Comparison of ENCODE assay signal across 9 cellular contexts in the genomic region with DNA sequence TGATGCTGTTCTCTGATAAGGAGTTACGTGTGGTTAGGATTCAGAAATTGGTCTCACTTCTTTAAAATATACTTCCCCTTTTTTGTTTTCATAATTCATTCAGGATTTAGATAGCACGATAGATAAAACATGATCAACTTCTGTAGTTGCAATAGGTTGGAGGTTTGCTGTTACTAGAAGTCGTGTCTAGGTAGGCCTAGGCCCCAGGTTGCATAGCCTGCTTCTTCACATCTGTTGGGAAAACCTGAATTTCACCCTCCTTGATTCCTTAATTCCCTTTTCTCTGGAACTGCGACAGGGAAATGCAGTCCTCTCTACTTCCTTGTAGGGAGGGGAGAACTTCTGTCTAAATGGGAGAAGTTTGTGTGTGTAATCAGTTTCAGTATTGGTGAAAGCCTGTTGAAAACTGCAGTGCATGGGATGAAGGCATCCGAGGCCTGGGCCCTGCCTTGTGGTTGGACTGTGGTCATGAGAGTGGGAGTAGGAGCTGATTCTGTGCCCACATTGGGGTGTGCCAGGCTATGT. TPM values are rescaled to one million over a fixed set of nuclear protein-coding genes. Genes with fewer than 3 reads are reported as not detected.
A peak's percentile ranks its signal among the peaks of the same experiment; 100 is the strongest.
DNase-seq lines count a peak whose midpoint lies in the region; ATAC-seq and TF ChIP-seq lines count a peak whose summit lies in the region.
"Had no signal": no experiment of that assay in that cellular context is flagged by ENCODE, and none has a peak within 500 bp of the region (broad histone marks: within the 10 kb centered on the region; RNA-seq: fewer than 3 reads in every experiment).

No MANE protein-coding gene starts in this region.

- no peaks in the 10 kb centered on the region for H3K79me1 ChIP-seq in neuronal stem cell (ENCODE audit: low read depth, low read length)

- H2AK5ac ChIP-seq in neuronal stem cell (ENCODE audit: low read depth, low read length) = no peak overlapping the region

- no peaks in the 10 kb centered on the region for H3K27me3 Mint-ChIP-seq in activated CD8-positive, alpha-beta T cell treated with anti-CD3 and anti-CD28 coated beads for 36 hours

- H3K4me1 Mint-ChIP-seq in activated CD8-positive, alpha-beta T cell treated with anti-CD3 and anti-CD28 coated beads for 36 hours (ENCODE audit: low read depth) = peaks cover 46% of the 10 kb centered on the region

- H3K27me3 ChIP-seq in A673 (replicated peaks; ENCODE audit: insufficient read depth, low read depth, low read length, poor library complexity) (no peaks in the 10 kb centered on the region), neuronal stem cell (ENCODE audit: control insufficient read depth in 3 of 3, insufficient read depth in 3 of 3, low read depth in 1 of 3, low read length in 3 of 3) (no peaks in the 10 kb centered on the region)

- H3K4me2 ChIP-seq in neuronal stem cell (ENCODE audit: insufficient read depth, low read length, poor library complexity, severe bottlenecking) = no peak overlapping the region

- H3K27ac ChIP-seq in A673 (ENCODE audit: low read depth, low read length, poor library complexity, severe bottlenecking) (no peak overlapping the region), neuronal stem cell (replicated peaks; ENCODE audit: low read length) (no peak overlapping the region)

- H3K23ac ChIP-seq in neuronal stem cell (ENCODE audit: low read depth, low read length, poor library complexity) = no peak overlapping the region

- no TSS peak for BruUV-seq in A673 (replicated peaks; lab: Mats Ljungman, UMichigan)

- ATAC-seq in GM19395 (IDR thresholded peaks at IDR 0.05; ENCODE audit: unreplicated experiment) (peak; percentile 46), HG03520 (IDR thresholded peaks at IDR 0.05; ENCODE audit: unreplicated experiment) (peak; percentile 55), HG03095 (IDR thresholded peaks at IDR 0.05; ENCODE audit: unreplicated experiment) (no peak)
- peak; percentile 27 for ATAC-seq in activated CD8-positive, alpha-beta T cell treated with anti-CD3 and anti-CD28 coated beads for 36 hours
- ATAC-seq: K562 had no signal

- no peak overlapping the region for H3K18ac ChIP-seq in neuronal stem cell (ENCODE audit: low read length)

- no peak overlapping the region for H2BK120ac ChIP-seq in neuronal stem cell (ENCODE audit: low read depth, low read length)

- no peak overlapping the region for H3K9ac ChIP-seq in neuronal stem cell (ENCODE audit: low read depth, low read length, poor library complexity)

- peaks cover 2% of the 10 kb centered on the region for H3K36me3 Mint-ChIP-seq in activated CD8-positive, alpha-beta T cell treated with anti-CD3 and anti-CD28 coated beads for 36 hours (ENCODE audit: low read depth)

- H3K4me3 Mint-ChIP-seq in activated CD8-positive, alpha-beta T cell treated with anti-CD3 and anti-CD28 coated beads for 36 hours = no peak overlapping the region

- no peak overlapping the region for H2BK12ac ChIP-seq in neuronal stem cell (ENCODE audit: low read length)

- H3K9me3 Mint-ChIP-seq in activated CD8-positive, alpha-beta T cell treated with anti-CD3 and anti-CD28 coated beads for 36 hours = no peaks in the 10 kb centered on the region

- no peak overlapping the region for H2BK5ac ChIP-seq in neuronal stem cell (ENCODE audit: low read length)

- CTCF ChIA-PET in activated CD8-positive, alpha-beta T cell treated with anti-CD3 and anti-CD28 coated beads for 36 hours (lab: Charles Lee) = interaction anchor here (2.2 to 7.7 kb wide), 6 partner anchors 31 to 109 kb away, joined by 5 to 165 read pairs (median 30); a partner anchor contains a TSS
- CTCF ChIA-PET in A673 (lab: Charles Lee) = no interaction called here

- DNase-seq in activated CD8-positive, alpha-beta T cell treated with anti-CD3 and anti-CD28 coated beads for 36 hours = peak; percentile 62
- DNase-seq in midbrain (lab: John Stamatoyannopoulos, UW) (peak; percentile 35), A673 (ENCODE audit: low spot score) (no peak), neuronal stem cell (ENCODE audit: low spot score) (no peak), NCI-H2227 (lab: John Stamatoyannopoulos, UW; ENCODE audit: unreplicated experiment) (no peak)

- no peak overlapping the region for H3K4ac ChIP-seq in neuronal stem cell (ENCODE audit: low read length)

- H4K91ac ChIP-seq in neuronal stem cell (ENCODE audit: low read depth, low read length, poor library complexity) = no peak overlapping the region

- TF ChIP-seq CTCF in activated CD8-positive, alpha-beta T cell treated with anti-CD3 and anti-CD28 coated beads for 36 hours (IDR thresholded peaks at IDR 0.05) = no peak
- TF ChIP-seq CTCF in A673 (conservative IDR thresholded peaks at IDR 0.05; ENCODE audit: low read depth, low read length) = no peak

- WGBS in neuronal stem cell (ENCODE audit: extremely low coverage in 2 of 2, insufficient read length in 2 of 2, insufficient replicate concordance in 1 of 2), 2 donors = no CpG with 5 or more reads among the region's 5 CpGs

- no peaks in the 10 kb centered on the region for H3K36me3 ChIP-seq in A673 (ENCODE audit: insufficient read depth, low read length, poor library complexity, severe bottlenecking)
- H3K36me3 ChIP-seq in neuronal stem cell (replicated peaks in 1 of 2; ENCODE audit: control insufficient read depth in 2 of 2, insufficient read depth in 2 of 2, low read length in 2 of 2) = peaks cover 8 to 9% of the 10 kb centered on the region in 2 donors

- H4K8ac ChIP-seq in neuronal stem cell (ENCODE audit: low read depth, low read length) = no peak overlapping the region

- POLR2A ChIA-PET in activated CD8-positive, alpha-beta T cell treated with anti-CD3 and anti-CD28 coated beads for 36 hours (lab: Charles Lee) = interaction anchor here (1.8 to 5.8 kb wide), 2 partner anchors 12 to 32 kb away, joined by 4 to 49 read pairs; a partner anchor contains a TSS
- POLR2A ChIA-PET in A673 (lab: Charles Lee; ENCODE audit: low non-redundant PET) = no interaction called here

- intact Hi-C loops in activated CD8-positive, alpha-beta T cell treated with anti-CD3 and anti-CD28 coated beads for 36 hours (cut with micrococcal nuclease) = loop anchor here (2.0 kb wide), 2 partner anchors 35 to 57 kb away; no protein-coding TSS in a partner anchor
- intact Hi-C loops in A673 (cut with micrococcal nuclease; ENCODE audit: unreplicated experiment) = loop anchor here (2.0 to 5.0 kb wide), 2 partner anchors 668 to 749 kb away; no protein-coding TSS in a partner anchor

- H3K4me1 ChIP-seq in A673 (ENCODE audit: insufficient read depth, low read length, poor library complexity, severe bottlenecking) (no peaks in the 10 kb centered on the region), neuronal stem cell (ENCODE audit: control insufficient read depth in 2 of 2, insufficient read depth in 1 of 2, low read depth in 1 of 2, low read length in 2 of 2) (peaks cover 7 to 16% of the 10 kb centered on the region in 2 donors)

- no peak overlapping the region for H3K14ac ChIP-seq in neuronal stem cell (ENCODE audit: low read length)

- H3K27ac Mint-ChIP-seq in activated CD8-positive, alpha-beta T cell treated with anti-CD3 and anti-CD28 coated beads for 36 hours = peak overlapping the region; percentile 86

- H2AFZ ChIP-seq in neuronal stem cell (ENCODE audit: low read length) = no peak overlapping the region

- no peak overlapping the region for H2BK15ac ChIP-seq in neuronal stem cell (ENCODE audit: low read length)

- H3K9me3 ChIP-seq in A673 (ENCODE audit: low read depth, low read length, poor library complexity, severe bottlenecking) (no peaks in the 10 kb centered on the region), neuronal stem cell (replicated peaks in 1 of 2; ENCODE audit: control insufficient read depth in 2 of 2, insufficient read depth in 1 of 2, low read depth in 1 of 2, low read length in 2 of 2) (no peaks in the 10 kb centered on the region)

- H3K4me3 ChIP-seq in A673 (ENCODE audit: low read depth, low read length, poor library complexity, severe bottlenecking) = no peak overlapping the region
- H3K4me3 ChIP-seq in neuronal stem cell (ENCODE audit: low read length in 2 of 2) = no peak overlapping the region
- H3K4me3 ChIP-seq: K562 had no signal

RNA-seq across cellular contexts. Expression of a gene that starts 33.3 kb away (rescaled TPM):
- total RNA-seq in activated CD8-positive, alpha-beta T cell treated with anti-CD3 and anti-CD28 coated beads for 36 hours = 100 to 1,000 TPM in 1 of 2 experiments, 10 to 100 TPM in 1; 91.8 to 101 TPM
- not detected in 2 replicates for total RNA-seq in A673 (2021)
- polyA plus RNA-seq in neuronal stem cell (2013, experiment 1 of 2) = not detected
- not detected for polyA plus RNA-seq in neuronal stem cell (2013, experiment 2 of 2)
- total RNA-seq: K562 had no signal
- polyA plus RNA-seq: K562 had no signal

Comparison
In these comparisons a context has a peak if more than half of its experiments do, and no peak if none do; other contexts are left out.
1. DNase-seq: peak in activated CD8-positive, alpha-beta T cell treated with anti-CD3 and anti-CD28 coated beads for 36 hours (single experiment) and midbrain (single experiment); none in A673 (single experiment), neuronal stem cell (single experiment) and NCI-H2227 (single experiment).
2. RNA of a gene that starts 33.3 kb away (total RNA-seq): 91.8 to 101 TPM in activated CD8-positive, alpha-beta T cell treated with anti-CD3 and anti-CD28 coated beads for 36 hours; not detected in A673; every median in the first group is over 10 times any median in the second.